13 cellular contexts compared by ENCODE assay signal in the genomic region with DNA sequence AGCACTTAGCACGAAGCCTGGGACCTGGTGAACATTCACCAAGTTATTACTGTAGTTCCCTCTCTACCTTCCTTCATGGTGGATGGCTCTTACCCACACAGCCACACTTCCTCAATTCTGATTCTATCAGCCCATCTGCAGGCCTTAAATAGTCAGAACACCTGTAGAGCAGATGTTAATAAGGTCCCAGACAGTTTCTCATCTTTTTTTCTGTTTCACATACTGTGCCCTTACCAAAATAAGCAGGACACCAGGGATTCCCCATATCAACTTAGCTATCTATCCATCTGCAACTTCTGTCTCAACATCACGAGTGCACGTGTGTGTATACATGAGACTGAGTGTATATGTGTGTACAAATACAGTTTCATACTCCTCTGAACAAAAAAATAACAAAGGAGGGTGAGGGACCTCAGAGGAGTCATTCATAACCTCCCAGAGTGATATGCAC.
DNase-seq lines count a peak whose midpoint lies in the region; ATAC-seq and TF ChIP-seq lines count a peak whose summit lies in the region.
"Had no signal": no experiment of that assay in that cellular context is flagged by ENCODE, and none has a peak within 500 bp of the region (broad histone marks: within the 10 kb centered on the region; RNA-seq: fewer than 3 reads in every experiment).

No MANE protein-coding gene starts in this region.

- peak; percentile 78 for ATAC-seq in GM18502 (IDR thresholded peaks at IDR 0.05; ENCODE audit: poor library complexity, unreplicated experiment)
- ATAC-seq in GM21381 (IDR thresholded peaks at IDR 0.05; ENCODE audit: unreplicated experiment): peak; percentile 51
- peak; percentile 59 for ATAC-seq in HG03064 (IDR thresholded peaks at IDR 0.05; ENCODE audit: low read depth, unreplicated experiment)
- ATAC-seq: Panc1 had no signal

- TF ChIP-seq POLR2A in Raji (IDR thresholded peaks at IDR 0.05; ENCODE audit: insufficient read depth, low read depth, low read length): peak; percentile 30; the same call in 1 of the 2 replicates

- DNase-seq in activated naive CD4-positive, alpha-beta T cell treated with Interleukin-2 at 50 U/mL for 16 hours: no peak
- no peak for DNase-seq in HPDE6-E6E7 (ENCODE audit: extremely low spot score)
- no peak for DNase-seq in NCI-H526 (lab: John Stamatoyannopoulos, UW)
- no peak for DNase-seq in OCI-M2 (lab: John Stamatoyannopoulos, UW; ENCODE audit: unreplicated experiment)
- DNase-seq: activated CD4-positive, alpha-beta T cell treated with anti-CD3 and anti-CD28 coated beads for 48 hours; immature natural killer cell; stimulated activated CD4-positive, alpha-beta T cell treated with anti-CD3 and anti-CD28 coated beads, Interleukin-1b, Interleukin-23, amount 100 ng/mL, for 48 hours; transverse colon had no signal
